ENCODE assay signal across 13 cellular contexts in genomic region chr11:48210052-48210451, GRCh38. TPM values are rescaled to one million over a fixed set of nuclear protein-coding genes. Genes with fewer than 3 reads are reported as not detected.
DNase-seq lines count a peak whose midpoint lies in the region; ATAC-seq and TF ChIP-seq lines count a peak whose summit lies in the region.
"Had no signal": no experiment of that assay in that cellular context is flagged by ENCODE, and none has a peak within 500 bp of the region (broad histone marks: within the 10 kb centered on the region; RNA-seq: fewer than 3 reads in every experiment).

No MANE protein-coding gene starts in this region.

- no peak overlapping the region for H2BK5ac ChIP-seq in IMR-90 (ENCODE audit: low read depth, low read length, poor library complexity, severe bottlenecking)

- no peak for TF ChIP-seq POLR2A in IMR-90 (IDR thresholded peaks at IDR 0.05; ENCODE audit: low read depth, low read length)

- BruUV-seq in IMR-90 (replicated peaks; lab: Mats Ljungman, UMichigan): no TSS peak

- no peaks in the 10 kb centered on the region for H4K20me1 ChIP-seq in IMR-90 (ENCODE audit: insufficient read depth, low read length)

- H3K27me3 ChIP-seq in IMR-90 (ENCODE audit: control insufficient read depth, insufficient read depth, low read length): no peaks in the 10 kb centered on the region; the same call in 1 of the 2 replicates

- CTCF ChIA-PET in activated naive CD4-positive, alpha-beta T cell treated with anti-CD3 and anti-CD28 coated beads, Interleukin-2, amount 10 ng/mL, durations not matched to agents 7 days and 5 days (lab: Charles Lee): no interaction called here
- CTCF ChIA-PET in IMR-90 (lab: Yijun Ruan, JAX): no interaction called here
- CTCF ChIA-PET in activated CD8-positive, alpha-beta T cell treated with anti-CD3 and anti-CD28 coated beads for 36 hours (lab: Charles Lee): no interaction called here

- POLR2A ChIA-PET in IMR-90 (lab: Charles Lee; ENCODE audit: unreplicated experiment): no interaction called here
- POLR2A ChIA-PET in activated CD8-positive, alpha-beta T cell treated with anti-CD3 and anti-CD28 coated beads for 36 hours (lab: Charles Lee): no interaction called here

- H3K18ac ChIP-seq in IMR-90 (ENCODE audit: low read depth, low read length): no peak overlapping the region

- no peak overlapping the region for H4K91ac ChIP-seq in IMR-90 (ENCODE audit: insufficient read depth, low read depth, low read length)

- no peak overlapping the region for H2BK120ac ChIP-seq in IMR-90 (ENCODE audit: low read depth, low read length)

- H4K5ac ChIP-seq in IMR-90 (ENCODE audit: low read depth, low read length): no peak overlapping the region

- H3K4me2 ChIP-seq in IMR-90 (ENCODE audit: low read depth, low read length): no peak overlapping the region

- H2AK5ac ChIP-seq in IMR-90 (ENCODE audit: low read depth, low read length): no peak overlapping the region

- no CpG with 5 or more reads among the region's 7 CpGs for WGBS in IMR-90 (ENCODE audit: extremely low coverage in 2 of 2, insufficient read length in 1 of 2), 2 experiments

- no peaks in the 10 kb centered on the region for H3K36me3 ChIP-seq in IMR-90 (ENCODE audit: control insufficient read depth, insufficient read depth, low read length)

- no peak overlapping the region for H3K4me3 Mint-ChIP-seq in activated naive CD4-positive, alpha-beta T cell treated with anti-CD3 and anti-CD28 coated beads, Interleukin-2, amount 10 ng/mL, durations not matched to agents 7 days and 5 days
- H3K4me3 Mint-ChIP-seq in activated CD8-positive, alpha-beta T cell treated with anti-CD3 and anti-CD28 coated beads for 36 hours: no peak overlapping the region
- H3K4me3 Mint-ChIP-seq in neural crest cell: no peak overlapping the region
- H3K4me3 Mint-ChIP-seq: CD4-positive, alpha-beta T cell; T-helper 1 cell treated with Interleukin-12 subunit alpha and Interleukin-12 subunit beta and Interleukin-4 antibody, amounts not matched to agents 30 μg/mL and 1 μg/mL, for 36 hours had no signal

- dilution Hi-C loops in IMR-90 (cut with HindIII; ENCODE audit: low sequenced_read_pairs, unreplicated experiment): no loop called here

- TF ChIP-seq RAD21 in IMR-90 (IDR thresholded peaks at IDR 0.05; ENCODE audit: low read length): 0 out of 2 replicates have a peak, but pooled peaks have one; percentile 25

- peaks cover 15% of the 10 kb centered on the region for H3K27me3 Mint-ChIP-seq in activated naive CD4-positive, alpha-beta T cell treated with anti-CD3 and anti-CD28 coated beads, Interleukin-2, amount 10 ng/mL, durations not matched to agents 7 days and 5 days
- peaks cover 6% of the 10 kb centered on the region for H3K27me3 Mint-ChIP-seq in activated CD8-positive, alpha-beta T cell treated with anti-CD3 and anti-CD28 coated beads for 36 hours
- no peaks in the 10 kb centered on the region for H3K27me3 Mint-ChIP-seq in neural crest cell (ENCODE audit: low read depth)

- H3K9me3 ChIP-seq in IMR-90 (ENCODE audit: control insufficient read depth, insufficient read depth, low read length): no peaks in the 10 kb centered on the region

- no peak overlapping the region for H2BK20ac ChIP-seq in IMR-90 (ENCODE audit: low read depth, low read length)

- H3K27ac ChIP-seq in IMR-90 (ENCODE audit: insufficient read depth, low read length): no peak overlapping the region

- no peak overlapping the region for H3K9ac ChIP-seq in IMR-90 (ENCODE audit: low read depth, low read length)

- H2AFZ ChIP-seq in IMR-90 (replicated peaks; ENCODE audit: low read length, poor library complexity): no peak overlapping the region

- no peak overlapping the region for H2BK15ac ChIP-seq in IMR-90 (ENCODE audit: low read depth, low read length)

- no peaks in the 10 kb centered on the region for H3K9me1 ChIP-seq in IMR-90 (ENCODE audit: insufficient read depth, low read length)

- H3K9me3 Mint-ChIP-seq in activated naive CD4-positive, alpha-beta T cell treated with anti-CD3 and anti-CD28 coated beads, Interleukin-2, amount 10 ng/mL, durations not matched to agents 7 days and 5 days: no peaks in the 10 kb centered on the region
- H3K9me3 Mint-ChIP-seq in activated CD8-positive, alpha-beta T cell treated with anti-CD3 and anti-CD28 coated beads for 36 hours: no peaks in the 10 kb centered on the region
- peaks cover 3% of the 10 kb centered on the region for H3K9me3 Mint-ChIP-seq in neural crest cell
- H3K9me3 Mint-ChIP-seq: CD4-positive, alpha-beta T cell; T-helper 1 cell treated with Interleukin-12 subunit alpha and Interleukin-12 subunit beta and Interleukin-4 antibody, amounts not matched to agents 30 μg/mL and 1 μg/mL, for 36 hours had no signal

- H3K27ac Mint-ChIP-seq in activated naive CD4-positive, alpha-beta T cell treated with anti-CD3 and anti-CD28 coated beads, Interleukin-2, amount 10 ng/mL, durations not matched to agents 7 days and 5 days: no peak overlapping the region
- H3K27ac Mint-ChIP-seq in activated CD8-positive, alpha-beta T cell treated with anti-CD3 and anti-CD28 coated beads for 36 hours: no peak overlapping the region
- no peak overlapping the region for H3K27ac Mint-ChIP-seq in neural crest cell (ENCODE audit: unreplicated experiment)
- H3K27ac Mint-ChIP-seq: CD4-positive, alpha-beta T cell; T-helper 1 cell treated with Interleukin-12 subunit alpha and Interleukin-12 subunit beta and Interleukin-4 antibody, amounts not matched to agents 30 μg/mL and 1 μg/mL, for 36 hours had no signal

- no peaks in the 10 kb centered on the region for H3K36me3 Mint-ChIP-seq in activated naive CD4-positive, alpha-beta T cell treated with anti-CD3 and anti-CD28 coated beads, Interleukin-2, amount 10 ng/mL, durations not matched to agents 7 days and 5 days
- H3K36me3 Mint-ChIP-seq in activated CD8-positive, alpha-beta T cell treated with anti-CD3 and anti-CD28 coated beads for 36 hours (ENCODE audit: low read depth): no peaks in the 10 kb centered on the region
- no peaks in the 10 kb centered on the region for H3K36me3 Mint-ChIP-seq in neural crest cell (ENCODE audit: low read depth)

- H2AK9ac ChIP-seq in IMR-90 (replicated peaks; ENCODE audit: low read depth, low read length, poor library complexity): no peak overlapping the region

- peaks cover under 1% of the 10 kb centered on the region for H3K4me1 Mint-ChIP-seq in activated naive CD4-positive, alpha-beta T cell treated with anti-CD3 and anti-CD28 coated beads, Interleukin-2, amount 10 ng/mL, durations not matched to agents 7 days and 5 days
- no peaks in the 10 kb centered on the region for H3K4me1 Mint-ChIP-seq in activated CD8-positive, alpha-beta T cell treated with anti-CD3 and anti-CD28 coated beads for 36 hours (ENCODE audit: low read depth)
- H3K4me1 Mint-ChIP-seq in neural crest cell: no peaks in the 10 kb centered on the region

- H3K79me1 ChIP-seq in IMR-90 (ENCODE audit: low read depth in 1 of 2, low read length in 2 of 2): no peaks in the 10 kb centered on the region

- no peak overlapping the region for H3K4ac ChIP-seq in IMR-90 (ENCODE audit: low read depth, low read length)

- no peak overlapping the region for H3K14ac ChIP-seq in IMR-90 (replicated peaks; ENCODE audit: low read depth, low read length)

- intact Hi-C loops in IMR-90 (cut with micrococcal nuclease): no loop called here
- intact Hi-C loops in activated CD8-positive, alpha-beta T cell treated with anti-CD3 and anti-CD28 coated beads for 36 hours (cut with micrococcal nuclease): no loop called here

- H3K23ac ChIP-seq in IMR-90 (ENCODE audit: low read depth, low read length): no peak overlapping the region

- DNase-seq in activated naive CD4-positive, alpha-beta T cell treated with anti-CD3 and anti-CD28 coated beads, Interleukin-2, amount 10 ng/mL, durations not matched to agents 7 days and 5 days: peak; percentile 25
- DNase-seq in activated naive CD4-positive, alpha-beta T cell treated with Interleukin-2 at 50 U/mL for 16 hours: no peak
- DNase-seq in IMR-90 (peak; percentile 17), neural crest cell (ENCODE audit: low read depth, low spot score) (no peak), SHP77 treated with DMSO at 0.1 percent for 48 hours (lab: John Stamatoyannopoulos, UW) (no peak), NCI-H1417 treated with DMSO at 0.1 percent for 48 hours (lab: John Stamatoyannopoulos, UW) (no peak)
- DNase-seq in activated CD8-positive, alpha-beta T cell treated with anti-CD3 and anti-CD28 coated beads for 36 hours: peak; percentile 11
- DNase-seq: CD4-positive, alpha-beta T cell; KBM-7 had no signal

- H4K8ac ChIP-seq in IMR-90 (ENCODE audit: low read depth in 2 of 2, low read length in 2 of 2): no peak overlapping the region

- no peak overlapping the region for H3K56ac ChIP-seq in IMR-90 (ENCODE audit: extremely low read depth, insufficient read depth, low read length)

- ATAC-seq in IMR-90 (ENCODE audit: low read depth): peak; percentile 48; the same call in 1 of the 2 replicates
- ATAC-seq in activated CD8-positive, alpha-beta T cell treated with anti-CD3 and anti-CD28 coated beads for 36 hours: no peak
- no peak for ATAC-seq in HG02973 (IDR thresholded peaks at IDR 0.05; ENCODE audit: unreplicated experiment)

- no peak overlapping the region for H3K4me3 ChIP-seq in IMR-90 (ENCODE audit: insufficient read depth, low read depth, low read length)

- TF ChIP-seq CTCF in IMR-90 (conservative IDR thresholded peaks at IDR 0.05; ENCODE audit: low read depth, low read length): peak; percentile 28; the same call in 1 of the 2 replicates
- no peak for TF ChIP-seq CTCF in activated CD8-positive, alpha-beta T cell treated with anti-CD3 and anti-CD28 coated beads for 36 hours (IDR thresholded peaks at IDR 0.05)
- peak; percentile 20 for TF ChIP-seq CTCF in neural crest cell (conservative IDR thresholded peaks at IDR 0.05)

- no peaks in the 10 kb centered on the region for H3K4me1 ChIP-seq in IMR-90 (ENCODE audit: control insufficient read depth, insufficient read depth, low read length)

- in situ Hi-C loops in IMR-90 (cut with MboI; ENCODE audit: low sequenced_read_pairs): no loop called here

RNA-seq across cellular contexts. Expression of gene OR4B1, which starts 6.6 kb away (rescaled TPM):
- not detected in 2 replicates for total RNA-seq in IMR-90 (2012; rRNA removed)
- polyA plus RNA-seq in IMR-90 (2012; rRNA removed): not detected in 2 replicates
- not detected in 2 replicates for polyA plus RNA-seq in IMR-90 (2012; cell fraction: cytosol; rRNA removed)
- not detected in 2 replicates for polyA plus RNA-seq in IMR-90 (2012; cell fraction: nucleus; rRNA removed; ENCODE audit: low replicate concordance)
- not detected for total RNA-seq in activated CD8-positive, alpha-beta T cell treated with anti-CD3 and anti-CD28 coated beads for 36 hours
- total RNA-seq in neural crest cell: not detected in 2 replicates
- total RNA-seq: CD4-positive, alpha-beta T cell had no signal
- polyA plus RNA-seq: keratinocyte, neural cell had no signal

RNA-seq across cellular contexts. Expression of gene OR4X2, which starts 34.9 kb away (rescaled TPM):
- total RNA-seq in IMR-90 (2012; rRNA removed): not detected in 2 replicates
- polyA plus RNA-seq in IMR-90 (2012; rRNA removed): not detected in 2 replicates
- polyA plus RNA-seq in IMR-90 (2012; cell fraction: cytosol; rRNA removed): not detected in 2 replicates
- not detected in 2 replicates for polyA plus RNA-seq in IMR-90 (2012; cell fraction: nucleus; rRNA removed; ENCODE audit: low replicate concordance)
- total RNA-seq in activated CD8-positive, alpha-beta T cell treated with anti-CD3 and anti-CD28 coated beads for 36 hours: not detected
- total RNA-seq in neural crest cell: not detected in 2 replicates
- total RNA-seq: CD4-positive, alpha-beta T cell had no signal
- polyA plus RNA-seq: keratinocyte, neural cell had no signal

RNA-seq across cellular contexts. Expression of gene OR4X1, which starts 53.6 kb away (rescaled TPM):
- total RNA-seq in IMR-90 (2012; rRNA removed) (not detected in 2 replicates), neural crest cell (not detected in 2 replicates)
- not detected in 2 replicates for polyA plus RNA-seq in IMR-90 (2012; rRNA removed)
- polyA plus RNA-seq in IMR-90 (2012; cell fraction: cytosol; rRNA removed): not detected in 2 replicates
- not detected in 2 replicates for polyA plus RNA-seq in IMR-90 (2012; cell fraction: nucleus; rRNA removed; ENCODE audit: low replicate concordance)
- total RNA-seq in activated CD8-positive, alpha-beta T cell treated with anti-CD3 and anti-CD28 coated beads for 36 hours: not detected
- total RNA-seq: CD4-positive, alpha-beta T cell had no signal
- polyA plus RNA-seq: keratinocyte, neural cell had no signal

Comparison
In these comparisons a context has a peak if more than half of its experiments do, and no peak if none do; other contexts are left out.
1. DNase-seq: peak in activated naive CD4-positive, alpha-beta T cell treated with anti-CD3 and anti-CD28 coated beads, Interleukin-2, amount 10 ng/mL, durations not matched to agents 7 days and 5 days (single experiment), IMR-90 (single experiment) and activated CD8-positive, alpha-beta T cell treated with anti-CD3 and anti-CD28 coated beads for 36 hours (single experiment); none in activated naive CD4-positive, alpha-beta T cell treated with Interleukin-2 at 50 U/mL for 16 hours (single experiment), neural crest cell (single experiment), SHP77 treated with DMSO at 0.1 percent for 48 hours (single experiment) and NCI-H1417 treated with DMSO at 0.1 percent for 48 hours (single experiment).